Comparison of ENCODE assay signal across 10 cellular contexts in the genomic region with DNA sequence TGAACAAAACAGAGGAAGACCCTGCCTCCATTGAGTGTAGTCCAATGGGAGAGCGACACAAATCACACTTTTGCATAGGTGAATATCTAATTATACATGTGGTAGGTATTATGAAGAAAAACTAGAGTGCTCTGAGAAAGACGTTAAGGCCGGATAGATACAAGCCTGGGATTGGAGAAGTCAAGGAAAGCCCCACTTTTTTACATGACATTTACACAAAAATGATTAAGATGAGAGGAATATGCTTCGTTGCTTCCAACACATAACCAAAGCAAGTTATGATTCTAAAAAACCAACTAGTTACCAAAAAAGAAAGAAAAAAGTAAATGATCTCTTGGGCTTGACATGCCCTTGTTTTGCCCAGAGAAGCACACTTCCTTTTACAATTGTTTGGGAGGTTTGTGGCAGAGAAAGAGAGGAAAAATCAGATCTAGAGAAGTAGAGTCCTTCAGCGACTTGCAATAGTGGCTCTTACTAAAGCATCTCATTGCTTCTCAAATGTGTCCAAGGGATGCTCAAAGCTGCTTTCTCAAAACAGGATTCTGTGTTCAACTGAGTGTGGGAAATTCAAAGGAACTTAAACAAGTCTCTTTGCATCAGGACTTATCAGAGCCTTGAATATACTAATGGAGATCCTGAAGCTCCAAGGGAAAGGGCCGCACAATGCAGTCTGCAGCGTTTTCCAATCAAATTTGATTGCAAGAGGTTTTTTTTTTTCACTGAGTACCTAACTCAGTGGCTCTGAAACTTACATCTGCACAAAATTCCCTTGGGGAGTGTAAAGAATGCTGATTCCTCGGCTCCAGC. TPM values are rescaled to one million over a fixed set of nuclear protein-coding genes. Genes with fewer than 3 reads are reported as not detected.
DNase-seq lines count a peak whose midpoint lies in the region; ATAC-seq and TF ChIP-seq lines count a peak whose summit lies in the region.
"Had no signal": no experiment of that assay in that cellular context is flagged by ENCODE, and none has a peak within 500 bp of the region (broad histone marks: within the 10 kb centered on the region; RNA-seq: fewer than 3 reads in every experiment).

No MANE protein-coding gene starts in this region.

- H3K4me3 Mint-ChIP-seq in HFFc6: peak overlapping the region; percentile 73; the same call in 1 of the 2 replicates
- peak overlapping the region in 9 of 10 donors; percentile 27 to 90 (median 76) for H3K4me3 Mint-ChIP-seq in naive thymus-derived CD8-positive, alpha-beta T cell

- peaks cover 99% of the 10 kb centered on the region for H3K4me1 ChIP-seq in KMS-11 (ENCODE audit: low read depth, poor library complexity, severe bottlenecking)
- H3K4me1 ChIP-seq in HAP-1: peaks cover 10% of the 10 kb centered on the region
- no peaks in the 10 kb centered on the region for H3K4me1 ChIP-seq in ascending aorta

- H3K79me2 ChIP-seq in KMS-11 (ENCODE audit: insufficient read depth, low read depth): 0 out of 2 replicates have a peak, but pooled peaks cover 4% of the 10 kb centered on the region

- H3K27me3 Mint-ChIP-seq in HFFc6 (ENCODE audit: insufficient read depth): no peaks in the 10 kb centered on the region
- H3K27me3 Mint-ChIP-seq in naive thymus-derived CD8-positive, alpha-beta T cell: no peaks in the 10 kb centered on the region

- H3K27ac ChIP-seq in KMS-11 (no peak overlapping the region), ascending aorta (no peak overlapping the region)

- no peaks in the 10 kb centered on the region for H3K9me3 Mint-ChIP-seq in HFFc6
- H3K9me3 Mint-ChIP-seq in naive thymus-derived CD8-positive, alpha-beta T cell: no peaks in the 10 kb centered on the region

- intact Hi-C loops in ascending aorta (cut with DNase I): no loop called here

- H2AFZ ChIP-seq in KMS-11 (ENCODE audit: low read depth): no peak overlapping the region

- peak overlapping the region; percentile 97; the same call in 1 of the 2 replicates for H3K4me2 ChIP-seq in KMS-11
- H3K4me2 ChIP-seq: SK-N-SH had no signal

- peaks cover 23% of the 10 kb centered on the region for H3K36me3 Mint-ChIP-seq in HFFc6 (ENCODE audit: low read depth)
- peaks cover 0 to 7% (median 0%) of the 10 kb centered on the region in 3 donors for H3K36me3 Mint-ChIP-seq in naive thymus-derived CD8-positive, alpha-beta T cell

- in situ Hi-C loops in HAP-1 (cut with MboI; ENCODE audit: low sequenced_read_pairs): no loop called here

- peak overlapping the region; percentile 4; the same call in 1 of the 2 replicates for H3K27ac Mint-ChIP-seq in HFFc6
- peak overlapping the region; percentile 87 to 98 (median 94) for H3K27ac Mint-ChIP-seq in naive thymus-derived CD8-positive, alpha-beta T cell

- H3K36me3 ChIP-seq in KMS-11 (ENCODE audit: insufficient read depth) (no peaks in the 10 kb centered on the region), HAP-1 (replicated peaks) (no peaks in the 10 kb centered on the region), ascending aorta (no peaks in the 10 kb centered on the region)

- H3K4me1 Mint-ChIP-seq in HFFc6 (ENCODE audit: low read depth): peaks cover 50% of the 10 kb centered on the region
- peaks cover 59 to 100% (median 99%) of the 10 kb centered on the region in 4 donors for H3K4me1 Mint-ChIP-seq in naive thymus-derived CD8-positive, alpha-beta T cell

- H3K9ac ChIP-seq in KMS-11: no peak overlapping the region
- H3K9ac ChIP-seq: SK-N-SH had no signal

- POLR2A ChIA-PET in naive thymus-derived CD8-positive, alpha-beta T cell (lab: Charles Lee): interaction anchor here (1.0 to 2.2 kb wide), 9 partner anchors 7 to 39 kb away, joined by 3 to 12 read pairs (median 7); partner anchors contain the start of gene FLI1

- peak; percentile 43 for ATAC-seq in GM18907 (IDR thresholded peaks at IDR 0.05; ENCODE audit: unreplicated experiment)
- ATAC-seq in naive thymus-derived CD8-positive, alpha-beta T cell: no peak
- ATAC-seq: mucosa of descending colon had no signal

- H3K9me3 ChIP-seq in HAP-1 (no peaks in the 10 kb centered on the region), ascending aorta (no peaks in the 10 kb centered on the region)
- H3K9me3 ChIP-seq: mucosa of descending colon, SK-N-SH had no signal

- H3K4me3 ChIP-seq in KMS-11 (IDR thresholded peaks at IDR 0.05; ENCODE audit: insufficient read depth, low read depth, low read length) (no peak overlapping the region), HAP-1 (no peak overlapping the region), ascending aorta (no peak overlapping the region)
- H3K4me3 ChIP-seq: mucosa of descending colon had no signal

- H3K27me3 ChIP-seq in KMS-11 (ENCODE audit: insufficient read depth, low read depth) (no peaks in the 10 kb centered on the region), HAP-1 (ENCODE audit: low read depth) (no peaks in the 10 kb centered on the region), ascending aorta (no peaks in the 10 kb centered on the region)

- no peak for DNase-seq in HFFc6
- DNase-seq in naive thymus-derived CD8-positive, alpha-beta T cell: no peak
- DNase-seq in HAP-1 (ENCODE audit: low spot score in 2 of 2): no peak
- DNase-seq in COLO668 (lab: John Stamatoyannopoulos, UW; ENCODE audit: unreplicated experiment): no peak
- no peak for DNase-seq in ascending aorta (ENCODE audit: low spot score in 2 of 2)
- DNase-seq: activated gamma-delta T cell treated with Interleukin-2 at 50 U/mL for 16 hours, mucosa of descending colon, SK-N-SH had no signal

- no peak for TF ChIP-seq CTCF in HFFc6 (IDR thresholded peaks at IDR 0.05)
- no peak for TF ChIP-seq CTCF in KMS-11 (conservative IDR thresholded peaks at IDR 0.05; ENCODE audit: low read depth, low read length)
- no peak for TF ChIP-seq CTCF in ascending aorta (IDR thresholded peaks at IDR 0.05)

- H4K20me1 ChIP-seq in KMS-11 (ENCODE audit: insufficient read depth): no peaks in the 10 kb centered on the region

RNA-seq across cellular contexts. Expression of gene FLI1, which starts 38.8 kb away (rescaled TPM):
- 10 to 100 TPM; 11.0 to 24.2 (median 19.8) TPM for total RNA-seq in HFFc6 (2021; fragmentation: NEBNext Ultra II Directional; extraction: Animal tissue kit (Norgen Biotek cat#: 25700))
- total RNA-seq in naive thymus-derived CD8-positive, alpha-beta T cell: 10 to 100 TPM; 87.7 to 87.9 TPM
- 10 to 100 TPM; 54.9 to 64.5 (median 58.7) TPM for polyA plus RNA-seq in naive thymus-derived CD8-positive, alpha-beta T cell
- total RNA-seq in ascending aorta: 86.4 TPM
